In the genomic region with DNA sequence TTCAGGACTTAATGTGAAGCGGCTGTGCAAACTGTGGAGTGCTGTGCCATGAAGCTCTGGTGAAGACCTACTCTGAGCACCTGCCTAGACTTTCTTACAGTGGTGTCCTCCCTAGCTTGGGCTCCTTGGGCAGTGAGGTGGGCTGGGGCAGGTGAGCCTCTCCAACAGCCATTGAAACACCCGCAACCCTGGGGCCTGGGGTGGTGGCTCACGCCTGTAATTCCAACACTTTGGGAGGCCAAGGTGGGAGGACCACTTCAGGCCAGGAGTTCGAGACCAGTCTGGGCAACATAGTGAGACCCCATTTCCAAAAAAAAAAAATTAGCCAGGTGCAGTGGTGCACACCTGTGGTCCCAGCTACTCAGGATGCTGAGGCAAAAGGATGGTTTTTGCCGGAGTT, we compare ENCODE assay signal across 15 cellular contexts. TPM values are rescaled to one million over a fixed set of nuclear protein-coding genes. Genes with fewer than 3 reads are reported as not detected.
"Had no signal": no experiment of that assay in that cellular context is flagged by ENCODE, and none has a peak within 500 bp of the region (broad histone marks: within the 10 kb centered on the region; RNA-seq: fewer than 3 reads in every experiment).

No MANE protein-coding gene starts in this region.

- H3K9me3 ChIP-seq: SJSA1 had no signal

- DNase-seq: NCI-H1417 treated with DMSO at 0.1 percent for 48 hours, NCI-H2107, NCI-H2227 treated with DMSO at 0.1 percent for 48 hours, NCI-H526 treated with DMSO at 0.1 percent for 48 hours, NCI-H748 treated with DMSO at 0.1 percent for 48 hours, SIG-M5 had no signal

- H3K36me3 ChIP-seq: SJSA1 had no signal

- H3K4me3 ChIP-seq: SJSA1, SK-N-MC had no signal

- H3K27ac ChIP-seq: SJSA1, SK-N-MC had no signal

- FAIRE-seq: RCC 7860 had no signal

- H3K4me1 ChIP-seq: SJSA1 had no signal

RNA-seq across cellular contexts. Expression of gene SEC14L3, which starts 14.3 kb away (rescaled TPM):
- total RNA-seq: HT1080, LHCN-M2, MCF 10A, NCI-H460, Right ventricle myocardium superior, SJSA1 had no signal
- polyA plus RNA-seq: IgD-negative memory B cell had no signal

RNA-seq across cellular contexts. Expression of gene SEC14L4, which starts 19.4 kb away (rescaled TPM):
- total RNA-seq: HT1080, LHCN-M2, MCF 10A, Right ventricle myocardium superior, SJSA1 had no signal
- polyA plus RNA-seq: IgD-negative memory B cell had no signal
